ENCODE assay signal across 1 cellular context in genomic region chr12:109020750-109021380, GRCh38.
A peak's percentile ranks its signal among the peaks of the same experiment; 100 is the strongest.
TF ChIP-seq lines count a peak whose summit lies in the region.

SVOP (minus strand) TSS chr12:109021068; CDS start chr12:109020868, 200 bp downstream.

TF ChIP-seq in HEK293, 187 proteins besides CTCF, POLR2A, EP300 and RAD21 (continued from another document and continues in another):
- TF ChIP-seq INSM2 (tag by site-specific recombination; IDR thresholded peaks at IDR 0.05) (no peak), PRDM6 (tag by site-specific recombination; IDR thresholded peaks at IDR 0.05) (no peak), ZNF610 (tag by site-specific recombination; IDR thresholded peaks at IDR 0.05; ENCODE audit: borderline replicate concordance) (no peak), ZSCAN5A (tag by site-specific recombination; IDR thresholded peaks at IDR 0.05) (no peak), HOXC10 (CRISPR knock-in tag; IDR thresholded peaks at IDR 0.05) (no peak), PRDM2 (tag by site-specific recombination; IDR thresholded peaks at IDR 0.05; ENCODE audit: borderline replicate concordance) (no peak), SP7 (tag by site-specific recombination; IDR thresholded peaks at IDR 0.05) (peak; percentile 84), ZNF704 (tag by site-specific recombination; IDR thresholded peaks at IDR 0.05) (no peak), ZNF2 (tag by site-specific recombination; IDR thresholded peaks at IDR 0.05) (peak; percentile 82; the same call in 1 of the 2 replicates), ZNF433 (tag by site-specific recombination; IDR thresholded peaks at IDR 0.05; ENCODE audit: low read depth) (no peak), ZFP69B (tag by site-specific recombination; IDR thresholded peaks at IDR 0.05) (peak; percentile 71; the same call in 1 of the 2 replicates), ZNF501 (tag by site-specific recombination; IDR thresholded peaks at IDR 0.05) (peak; percentile 60; the same call in 1 of the 2 replicates), ZNF658 (tag by site-specific recombination; IDR thresholded peaks at IDR 0.05) (no peak), ZNF354C (tag by site-specific recombination; IDR thresholded peaks at IDR 0.05; ENCODE audit: borderline replicate concordance, low read depth) (no peak), ZNF366 (tag by site-specific recombination; conservative IDR thresholded peaks at IDR 0.05) (no peak), ZNF664 (tag by site-specific recombination; IDR thresholded peaks at IDR 0.05) (0 out of 2 replicates have a peak, but pooled peaks have one; percentile 6), ZBTB7A (tag by site-specific recombination; IDR thresholded peaks at IDR 0.05; ENCODE audit: low read depth) (no peak), ATF2 (tag by site-specific recombination; IDR thresholded peaks at IDR 0.05; ENCODE audit: low read depth) (no peak), ZNF521 (tag by site-specific recombination; IDR thresholded peaks at IDR 0.05) (no peak), ZBTB10 (tag by site-specific recombination; IDR thresholded peaks at IDR 0.05) (no peak), ZNF311 (tag by site-specific recombination; IDR thresholded peaks at IDR 0.05; ENCODE audit: borderline replicate concordance) (no peak), ELK4 (IDR thresholded peaks at IDR 0.05; ENCODE audit: borderline replicate concordance, low read depth, low read length) (no peak), GFI1B (tag by site-specific recombination; IDR thresholded peaks at IDR 0.05) (no peak), WT1 (tag by site-specific recombination; IDR thresholded peaks at IDR 0.05) (peak; percentile 56; the same call in 1 of the 2 replicates), SP2 (tag by site-specific recombination; IDR thresholded peaks at IDR 0.05) (peak; percentile 94), FEZF1 (tag by site-specific recombination; IDR thresholded peaks at IDR 0.05) (no peak), TRIM28 (IDR thresholded peaks at IDR 0.05; ENCODE audit: borderline replicate concordance, low read length) (no peak), MZF1 (tag by site-specific recombination; IDR thresholded peaks at IDR 0.05; ENCODE audit: borderline replicate concordance) (no peak), ZSCAN30 (tag by site-specific recombination; IDR thresholded peaks at IDR 0.05) (peak; percentile 79; the same call in 1 of the 2 replicates), HIC1 (tag by site-specific recombination; IDR thresholded peaks at IDR 0.05) (no peak), ZNF426 (tag by site-specific recombination; IDR thresholded peaks at IDR 0.05) (no peak), EGR2 (tag by site-specific recombination; IDR thresholded peaks at IDR 0.05; ENCODE audit: low read depth) (peak; percentile 95), BCL11B (tag by site-specific recombination; IDR thresholded peaks at IDR 0.05; ENCODE audit: low read depth) (no peak), ZSCAN4 (tag by site-specific recombination; IDR thresholded peaks at IDR 0.05) (no peak), ZBTB8A (tag by site-specific recombination; IDR thresholded peaks at IDR 0.05) (no peak), ZNF677 (tag by site-specific recombination; IDR thresholded peaks at IDR 0.05) (no peak), HOXD13 (CRISPR knock-in tag; IDR thresholded peaks at IDR 0.05; ENCODE audit: borderline replicate concordance) (0 out of 2 replicates have a peak, but pooled peaks have one; percentile 20), ZNF138 (tag by site-specific recombination; IDR thresholded peaks at IDR 0.05; ENCODE audit: borderline replicate concordance) (no peak), ZNF555 (tag by site-specific recombination; conservative IDR thresholded peaks at IDR 0.05) (no peak)
